1 cellular context compared by ENCODE assay signal in genomic region chr18:59057969-59058368, GRCh38.
TF ChIP-seq lines count a peak whose summit lies in the region.

No MANE protein-coding gene starts in this region.

TF ChIP-seq in IMR-90, 13 proteins besides CTCF, POLR2A, EP300 and RAD21 (continued from another document):
- TF ChIP-seq MAFK (IDR thresholded peaks at IDR 0.05; ENCODE audit: low read depth, low read length) (no peak), CEBPB (IDR thresholded peaks at IDR 0.05; ENCODE audit: low read depth, low read length) (no peak), BHLHE40 (IDR thresholded peaks at IDR 0.05; ENCODE audit: low read depth, low read length) (no peak), FOS (IDR thresholded peaks at IDR 0.05; ENCODE audit: low read depth, low read length) (no peak), SMC3 (IDR thresholded peaks at IDR 0.05; ENCODE audit: low read depth, low read length) (no peak), MXI1 (IDR thresholded peaks at IDR 0.05; ENCODE audit: borderline replicate concordance, low read depth, low read length) (no peak)
